ENCODE assay signal across 8 cellular contexts in genomic region chr2:218400167-218400929, GRCh38. TPM values are rescaled to one million over a fixed set of nuclear protein-coding genes. Genes with fewer than 3 reads are reported as not detected.
DNase-seq lines count a peak whose midpoint lies in the region; ATAC-seq and TF ChIP-seq lines count a peak whose summit lies in the region.

No MANE protein-coding gene starts in this region.

- ATAC-seq in HCT116 = no peak

- H3K9ac ChIP-seq in HCT116 (ENCODE audit: low read length) (peak overlapping the region; percentile 96), endodermal cell (ENCODE audit: extremely low read depth, low read length, poor library complexity, severe bottlenecking) (peak overlapping the region; percentile 69), mucosa of rectum (ENCODE audit: low read depth in 1 of 2, low read length in 2 of 2) (peak overlapping the region; percentile 85 to 93)

- H3K27me3 ChIP-seq in HCT116 (ENCODE audit: insufficient read depth, low read length) = no peaks in the 10 kb centered on the region
- no peaks in the 10 kb centered on the region for H3K27me3 ChIP-seq in endodermal cell (ENCODE audit: control insufficient read depth, insufficient read depth, low read length, poor library complexity, severe bottlenecking)
- no peaks in the 10 kb centered on the region for H3K27me3 ChIP-seq in mucosa of rectum (ENCODE audit: control insufficient read depth in 2 of 2, insufficient read depth in 2 of 2, low read length in 2 of 2)

- H3K27ac ChIP-seq in HCT116 (ENCODE audit: low read depth, low read length) (peak overlapping the region; percentile 95), endodermal cell (ENCODE audit: low read depth, low read length) (no peak overlapping the region), mucosa of rectum (ENCODE audit: low read depth in 2 of 2, low read length in 2 of 2) (peak overlapping the region; percentile 99 to 100)

- in situ Hi-C loops in ACHN (cut with HindIII; ENCODE audit: low pct_ligation_motif_present, low pct_unique_long_range_greater_than_20kb, low sequenced_read_pairs) = no loop called here

- peak overlapping the region; percentile 86 for H3K4me2 ChIP-seq in HCT116 (ENCODE audit: low read length)

- H3K9me2 ChIP-seq in HCT116 (ENCODE audit: insufficient read depth) = no peaks in the 10 kb centered on the region

- no peak for TF ChIP-seq POLR2A in HCT116 (IDR thresholded peaks at IDR 0.05; ENCODE audit: borderline replicate concordance, extremely low read depth, insufficient read depth, insufficient read length)

- H3K9me3 Mint-ChIP-seq in endodermal cell (no peaks in the 10 kb centered on the region), type B pancreatic cell (no peaks in the 10 kb centered on the region)

- H2AFZ ChIP-seq in HCT116 (ENCODE audit: low read depth, low read length, poor library complexity, severe bottlenecking) = no peak overlapping the region

- BruUV-seq in HCT116 (replicated peaks; lab: Mats Ljungman, UMichigan) = no TSS peak

- H3K4me1 Mint-ChIP-seq in endodermal cell = peaks cover 21% of the 10 kb centered on the region
- peaks cover 23% of the 10 kb centered on the region for H3K4me1 Mint-ChIP-seq in type B pancreatic cell (ENCODE audit: unreplicated experiment)

- H3K4me3 Mint-ChIP-seq in endodermal cell (peak overlapping the region; percentile 88), type B pancreatic cell (peak overlapping the region; percentile 94)

- peak; percentile 39 for DNase-seq in ACHN
- DNase-seq in HCT116 (ENCODE audit: low read depth, low spot score) = no peak
- peak; percentile 50 for DNase-seq in activated CD4-positive, alpha-beta T cell treated with anti-CD3 and anti-CD28 coated beads for 48 hours
- DNase-seq in endodermal cell = peak; percentile 84
- DNase-seq in type B pancreatic cell (ENCODE audit: extremely low spot score, unreplicated experiment) = no peak
- no peak for DNase-seq in NCI-H748 treated with DMSO at 0.1 percent for 48 hours (lab: John Stamatoyannopoulos, UW)
- no peak for DNase-seq in NCI-H1694 treated with DMSO at 0.1 percent for 48 hours (lab: John Stamatoyannopoulos, UW)

- TF ChIP-seq CTCF in HCT116 (IDR thresholded peaks at IDR 0.05 in 2 of 3, conservative IDR thresholded peaks at IDR 0.05 in 1 of 3; ENCODE audit: borderline replicate concordance in 1 of 3, insufficient read depth in 1 of 3, low read depth in 2 of 3, low read length in 2 of 3) (no peak), endodermal cell (conservative IDR thresholded peaks at IDR 0.05) (no peak), type B pancreatic cell (conservative IDR thresholded peaks at IDR 0.05) (no peak)

- peaks cover 38% of the 10 kb centered on the region for H3K79me2 ChIP-seq in HCT116 (ENCODE audit: insufficient read depth, low read length)

- CTCF ChIA-PET in HCT116 (lab: Charles Lee) = interaction anchor here (0.6 kb wide), 1 partner anchor 127 kb away, joined by 4 read pairs; no protein-coding TSS in a partner anchor

- peaks cover 22 to 52% of the 10 kb centered on the region in 2 experiments for H3K4me1 ChIP-seq in HCT116 (ENCODE audit: control insufficient read depth in 1 of 2, insufficient read depth in 2 of 2, low read length in 2 of 2)
- no peaks in the 10 kb centered on the region for H3K4me1 ChIP-seq in endodermal cell (ENCODE audit: control insufficient read depth, insufficient read depth, low read length)
- H3K4me1 ChIP-seq in mucosa of rectum (ENCODE audit: control insufficient read depth in 2 of 2, insufficient read depth in 2 of 2, low read length in 2 of 2) = peaks cover 41 to 49% of the 10 kb centered on the region in 2 donors

- WGBS in endodermal cell (ENCODE audit: insufficient coverage in 1 of 2, insufficient read length in 1 of 2), 2 experiments = 0 to 1% methylated on average over 2 to 54 of the region's 63 CpGs

- peaks cover 20% of the 10 kb centered on the region for H3K36me3 Mint-ChIP-seq in endodermal cell (ENCODE audit: low read depth)
- peaks cover 7% of the 10 kb centered on the region for H3K36me3 Mint-ChIP-seq in type B pancreatic cell

- RAD21 ChIA-PET in HCT116 (lab: Charles Lee; ENCODE audit: low non-redundant PET in 1 of 2, low total read pairs in 2 of 2, uncharacterized antibody in 2 of 2, unreplicated experiment in 2 of 2) = interaction anchor here in 1 of 2 experiments (0.6 kb wide), 1 partner anchor 113 kb away, joined by 3 read pairs; no protein-coding TSS in a partner anchor

- H3K9me3 ChIP-seq in HCT116 (ENCODE audit: control insufficient read depth in 1 of 2, insufficient read depth in 1 of 2, low read depth in 1 of 2, low read length in 2 of 2) = no peaks in the 10 kb centered on the region
- no peaks in the 10 kb centered on the region for H3K9me3 ChIP-seq in endodermal cell (ENCODE audit: control insufficient read depth, low read length)
- no peaks in the 10 kb centered on the region for H3K9me3 ChIP-seq in mucosa of rectum (ENCODE audit: control insufficient read depth in 2 of 2, low read length in 2 of 2)

- H3K27ac Mint-ChIP-seq in endodermal cell = peak overlapping the region; percentile 97
- peak overlapping the region; percentile 74 for H3K27ac Mint-ChIP-seq in type B pancreatic cell

- H3K27me3 Mint-ChIP-seq in endodermal cell (ENCODE audit: insufficient read depth) (peaks cover 16% of the 10 kb centered on the region), type B pancreatic cell (peaks cover 18% of the 10 kb centered on the region)

- H3K4me3 ChIP-seq in HCT116 (replicated peaks in 1 of 2; ENCODE audit: low read depth in 1 of 2, low read length in 2 of 2) (peak overlapping the region; percentile 63 to 85), endodermal cell (ENCODE audit: low read length) (peak overlapping the region; percentile 77), mucosa of rectum (ENCODE audit: low read length in 2 of 2) (peak overlapping the region; percentile 80 to 84)

- no peaks in the 10 kb centered on the region for H4K20me1 ChIP-seq in HCT116 (ENCODE audit: insufficient read depth)

- TF ChIP-seq RAD21 in HCT116 (IDR thresholded peaks at IDR 0.05; ENCODE audit: low read depth) = no peak

- POLR2A ChIA-PET in HCT116 (lab: Charles Lee) = no interaction called here

- H3K36me3 ChIP-seq in HCT116 (ENCODE audit: control insufficient read depth in 1 of 2, insufficient read depth in 2 of 2, low read length in 2 of 2) = peaks cover 17 to 18% of the 10 kb centered on the region in 2 experiments
- H3K36me3 ChIP-seq in endodermal cell (ENCODE audit: control insufficient read depth, insufficient read depth, low read length) = peaks cover 33% of the 10 kb centered on the region
- peaks cover 25 to 32% of the 10 kb centered on the region in 2 donors for H3K36me3 ChIP-seq in mucosa of rectum (ENCODE audit: control insufficient read depth in 2 of 2, insufficient read depth in 2 of 2, low read length in 2 of 2)

- intact Hi-C loops in HCT116 (cut with micrococcal nuclease) = loop anchor here (1.0 kb wide), 1 partner anchor 99 kb away; no protein-coding TSS in a partner anchor

TF ChIP-seq in HCT116, 20 proteins besides CTCF, POLR2A, EP300 and RAD21 (continues in another document):
- TF ChIP-seq POLR2AphosphoS5 (IDR thresholded peaks at IDR 0.05; ENCODE audit: low read depth, low read length) = peak; percentile 21; the same call in 1 of the 2 replicates
- TF ChIP-seq TCF7L2 (IDR thresholded peaks at IDR 0.05; ENCODE audit: borderline replicate concordance, extremely low read depth, insufficient read depth, insufficient read length) = no peak
- TF ChIP-seq FOSL1 (IDR thresholded peaks at IDR 0.05; ENCODE audit: low read depth) = no peak
- TF ChIP-seq, protein P1, sequence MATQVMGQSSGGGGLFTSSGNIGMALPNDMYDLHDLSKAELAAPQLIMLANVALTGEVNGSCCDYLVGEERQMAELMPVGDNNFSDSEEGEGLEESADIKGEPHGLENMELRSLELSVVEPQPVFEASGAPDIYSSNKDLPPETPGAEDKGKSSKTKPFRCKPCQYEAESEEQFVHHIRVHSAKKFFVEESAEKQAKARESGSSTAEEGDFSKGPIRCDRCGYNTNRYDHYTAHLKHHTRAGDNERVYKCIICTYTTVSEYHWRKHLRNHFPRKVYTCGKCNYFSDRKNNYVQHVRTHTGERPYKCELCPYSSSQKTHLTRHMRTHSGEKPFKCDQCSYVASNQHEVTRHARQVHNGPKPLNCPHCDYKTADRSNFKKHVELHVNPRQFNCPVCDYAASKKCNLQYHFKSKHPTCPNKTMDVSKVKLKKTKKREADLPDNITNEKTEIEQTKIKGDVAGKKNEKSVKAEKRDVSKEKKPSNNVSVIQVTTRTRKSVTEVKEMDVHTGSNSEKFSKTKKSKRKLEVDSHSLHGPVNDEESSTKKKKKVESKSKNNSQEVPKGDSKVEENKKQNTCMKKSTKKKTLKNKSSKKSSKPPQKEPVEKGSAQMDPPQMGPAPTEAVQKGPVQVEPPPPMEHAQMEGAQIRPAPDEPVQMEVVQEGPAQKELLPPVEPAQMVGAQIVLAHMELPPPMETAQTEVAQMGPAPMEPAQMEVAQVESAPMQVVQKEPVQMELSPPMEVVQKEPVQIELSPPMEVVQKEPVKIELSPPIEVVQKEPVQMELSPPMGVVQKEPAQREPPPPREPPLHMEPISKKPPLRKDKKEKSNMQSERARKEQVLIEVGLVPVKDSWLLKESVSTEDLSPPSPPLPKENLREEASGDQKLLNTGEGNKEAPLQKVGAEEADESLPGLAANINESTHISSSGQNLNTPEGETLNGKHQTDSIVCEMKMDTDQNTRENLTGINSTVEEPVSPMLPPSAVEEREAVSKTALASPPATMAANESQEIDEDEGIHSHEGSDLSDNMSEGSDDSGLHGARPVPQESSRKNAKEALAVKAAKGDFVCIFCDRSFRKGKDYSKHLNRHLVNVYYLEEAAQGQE (IDR thresholded peaks at IDR 0.05; ENCODE audit: low read depth) = no peak

RNA-seq across cellular contexts. Expression of gene CTDSP1, which starts 0.7 kb away (rescaled TPM):
- total RNA-seq in HCT116 (2021; ENCODE audit: unreplicated experiment) (90.7 TPM), endodermal cell (100 to 1,000 TPM in 1 of 2 donors, 10 to 100 TPM in 1; 66.8 to 123 TPM), type B pancreatic cell (ENCODE audit: low replicate concordance) (96.4 and 112 TPM in 2 replicates)
- polyA plus RNA-seq in HCT116 (2012) = 79.4 and 89.3 TPM in 2 replicates
- 44.8 TPM for polyA plus RNA-seq in endodermal cell (2013, experiment 1 of 2)
- 37.9 TPM for polyA plus RNA-seq in endodermal cell (2013, experiment 2 of 2)

RNA-seq across cellular contexts. Expression of gene SLC11A1, which starts 18.3 kb away (rescaled TPM):
- total RNA-seq in HCT116 (2021; ENCODE audit: unreplicated experiment) (0.42 TPM), endodermal cell (under 1 TPM in 1 of 2 donors, not detected in 1; 0.09 TPM), type B pancreatic cell (ENCODE audit: low replicate concordance) (0.39 and 0.64 TPM in 2 replicates)
- 0.30 and 0.51 TPM in 2 replicates for polyA plus RNA-seq in HCT116 (2012)
- 0.50 TPM for polyA plus RNA-seq in endodermal cell (2013, experiment 1 of 2)
- polyA plus RNA-seq in endodermal cell (2013, experiment 2 of 2) = not detected

RNA-seq across cellular contexts. Expression of gene VIL1, which starts 18.6 kb away (rescaled TPM):
- total RNA-seq in HCT116 (2021; ENCODE audit: unreplicated experiment) (0.49 TPM), endodermal cell (10 to 100 TPM; 70.2 to 83.1 TPM), type B pancreatic cell (ENCODE audit: low replicate concordance) (64.6 and 142 TPM in 2 replicates)
- 0.06 and 0.17 TPM in 2 replicates for polyA plus RNA-seq in HCT116 (2012)
- polyA plus RNA-seq in endodermal cell (2013, experiment 1 of 2) = 11.8 TPM
- 12.1 TPM for polyA plus RNA-seq in endodermal cell (2013, experiment 2 of 2)

RNA-seq across cellular contexts. Expression of gene CATIP, which starts 43.7 kb away (rescaled TPM):
- total RNA-seq in HCT116 (2021; ENCODE audit: unreplicated experiment) (0.57 TPM), endodermal cell (1 to 10 TPM in 1 of 2 donors, under 1 TPM in 1; 0.22 to 1.0 TPM), type B pancreatic cell (ENCODE audit: low replicate concordance) (0.21 and 4.1 TPM in 2 replicates)
- polyA plus RNA-seq in HCT116 (2012) = 0.27 and 0.34 TPM in 2 replicates
- 0.46 TPM for polyA plus RNA-seq in endodermal cell (2013, experiment 1 of 2)
- 0.46 TPM for polyA plus RNA-seq in endodermal cell (2013, experiment 2 of 2)

Comparison
In these comparisons a context has a peak if more than half of its experiments do, and no peak if none do; other contexts are left out.
1. DNase-seq: peak in ACHN (single experiment), activated CD4-positive, alpha-beta T cell treated with anti-CD3 and anti-CD28 coated beads for 48 hours (single experiment) and endodermal cell (single experiment); none in HCT116 (single experiment), type B pancreatic cell (single experiment), NCI-H748 treated with DMSO at 0.1 percent for 48 hours (single experiment) and NCI-H1694 treated with DMSO at 0.1 percent for 48 hours (single experiment).
2. RNA of gene VIL1, which starts 18.6 kb away (total RNA-seq): 70.2 to 83.1 TPM in endodermal cell and 64.6 to 142 TPM in type B pancreatic cell; 0.49 TPM in HCT116 (single experiment); every median in the first group is over 10 times any median in the second.
3. Peak in every context shown above with its lines, with median percentiles within 50 percentile points of each other: H3K4me3 ChIP-seq and H3K9ac ChIP-seq.